Comparison of ENCODE assay signal across 18 cellular contexts in genomic region chr2:168431301-168432024, GRCh38. TPM values are rescaled to one million over a fixed set of nuclear protein-coding genes. Genes with fewer than 3 reads are reported as not detected.
DNase-seq lines count a peak whose midpoint lies in the region; ATAC-seq and TF ChIP-seq lines count a peak whose summit lies in the region.
"Had no signal": no experiment of that assay in that cellular context is flagged by ENCODE, and none has a peak within 500 bp of the region (broad histone marks: within the 10 kb centered on the region; RNA-seq: fewer than 3 reads in every experiment).

No MANE protein-coding gene starts in this region.

- H3K9me3 ChIP-seq in right atrium auricular region = no peaks in the 10 kb centered on the region

- no peak overlapping the region for H3K9ac ChIP-seq in KMS-11

- H3K27ac Mint-ChIP-seq in activated naive CD4-positive, alpha-beta T cell treated with anti-CD3 and anti-CD28 coated beads, Interleukin-2, amount 50 U/mL, for 24 hours = peak overlapping the region; percentile 4
- H3K27ac Mint-ChIP-seq in activated naive CD4-positive, alpha-beta T cell treated with anti-CD3 and anti-CD28 coated beads for 36 hours = no peak overlapping the region
- peak overlapping the region; percentile 73 for H3K27ac Mint-ChIP-seq in activated T-helper 17 cell treated with anti-CD3 and anti-CD28 coated beads, Interleukin-2, amount 50 U/mL, for 72 hours
- H3K27ac Mint-ChIP-seq: CD14-positive monocyte had no signal

- H3K27me3 ChIP-seq in KMS-11 (ENCODE audit: insufficient read depth, low read depth) (no peaks in the 10 kb centered on the region), right atrium auricular region (no peaks in the 10 kb centered on the region)

- H3K27me3 Mint-ChIP-seq in activated naive CD4-positive, alpha-beta T cell treated with anti-CD3 and anti-CD28 coated beads, Interleukin-2, amount 50 U/mL, for 24 hours = no peaks in the 10 kb centered on the region
- H3K27me3 Mint-ChIP-seq in activated naive CD4-positive, alpha-beta T cell treated with anti-CD3 and anti-CD28 coated beads for 36 hours (ENCODE audit: low read depth) = no peaks in the 10 kb centered on the region
- no peaks in the 10 kb centered on the region for H3K27me3 Mint-ChIP-seq in activated T-helper 17 cell treated with anti-CD3 and anti-CD28 coated beads, Interleukin-2, amount 50 U/mL, for 72 hours

- TF ChIP-seq CTCF in KMS-11 (conservative IDR thresholded peaks at IDR 0.05; ENCODE audit: low read depth, low read length) (no peak), omental fat pad (IDR thresholded peaks at IDR 0.05) (no peak), right atrium auricular region (IDR thresholded peaks at IDR 0.05) (no peak)

- H3K9me3 Mint-ChIP-seq in activated naive CD4-positive, alpha-beta T cell treated with anti-CD3 and anti-CD28 coated beads, Interleukin-2, amount 50 U/mL, for 24 hours = no peaks in the 10 kb centered on the region
- H3K9me3 Mint-ChIP-seq in activated naive CD4-positive, alpha-beta T cell treated with anti-CD3 and anti-CD28 coated beads for 36 hours = no peaks in the 10 kb centered on the region
- H3K9me3 Mint-ChIP-seq in activated T-helper 17 cell treated with anti-CD3 and anti-CD28 coated beads, Interleukin-2, amount 50 U/mL, for 72 hours = no peaks in the 10 kb centered on the region
- H3K9me3 Mint-ChIP-seq: CD14-positive monocyte had no signal

- no peak overlapping the region for H3K4me3 Mint-ChIP-seq in activated naive CD4-positive, alpha-beta T cell treated with anti-CD3 and anti-CD28 coated beads, Interleukin-2, amount 50 U/mL, for 24 hours
- no peak overlapping the region for H3K4me3 Mint-ChIP-seq in activated naive CD4-positive, alpha-beta T cell treated with anti-CD3 and anti-CD28 coated beads for 36 hours
- H3K4me3 Mint-ChIP-seq in activated T-helper 17 cell treated with anti-CD3 and anti-CD28 coated beads, Interleukin-2, amount 50 U/mL, for 72 hours = peak overlapping the region; percentile 37
- H3K4me3 Mint-ChIP-seq: CD14-positive monocyte had no signal

- H3K79me2 ChIP-seq in KMS-11 (ENCODE audit: insufficient read depth, low read depth) = no peaks in the 10 kb centered on the region

- no peaks in the 10 kb centered on the region for H4K20me1 ChIP-seq in KMS-11 (ENCODE audit: insufficient read depth)

- DNase-seq in activated naive CD4-positive, alpha-beta T cell treated with anti-CD3 and anti-CD28 coated beads for 36 hours = no peak
- DNase-seq in omental fat pad (ENCODE audit: low spot score) (no peak), right atrium auricular region (ENCODE audit: low spot score) (no peak)
- DNase-seq: DMS79 treated with DMSO at 0.1 percent for 48 hours, GDM1, H7, Kasumi-1, NCI-H1105 treated with DMSO at 0.1 percent for 48 hours, NCI-H187, NCI-H2171, NCI-H510A, SHP77 had no signal

- H3K27ac ChIP-seq in KMS-11 = no peak overlapping the region
- H3K27ac ChIP-seq in right atrium auricular region = no peak overlapping the region

- peak; percentile 36 for ATAC-seq in activated T-helper 17 cell treated with anti-CD3 and anti-CD28 coated beads, Interleukin-2, amount 50 U/mL, for 72 hours (replicated peaks)
- no peak for ATAC-seq in omental fat pad (ENCODE audit: low FRiP score)
- no peak for ATAC-seq in HG02798 (IDR thresholded peaks at IDR 0.05; ENCODE audit: poor library complexity, unreplicated experiment)
- ATAC-seq: HepG2 had no signal

- H3K36me3 ChIP-seq in KMS-11 (ENCODE audit: insufficient read depth) (no peaks in the 10 kb centered on the region), right atrium auricular region (no peaks in the 10 kb centered on the region)

- peaks cover 51% of the 10 kb centered on the region for H3K4me1 Mint-ChIP-seq in activated naive CD4-positive, alpha-beta T cell treated with anti-CD3 and anti-CD28 coated beads, Interleukin-2, amount 50 U/mL, for 24 hours
- peaks cover 41% of the 10 kb centered on the region for H3K4me1 Mint-ChIP-seq in activated naive CD4-positive, alpha-beta T cell treated with anti-CD3 and anti-CD28 coated beads for 36 hours (ENCODE audit: low read depth)
- H3K4me1 Mint-ChIP-seq in activated T-helper 17 cell treated with anti-CD3 and anti-CD28 coated beads, Interleukin-2, amount 50 U/mL, for 72 hours = peaks cover 7% of the 10 kb centered on the region
- H3K4me1 Mint-ChIP-seq: CD14-positive monocyte had no signal

- H3K4me1 ChIP-seq in KMS-11 (ENCODE audit: low read depth, poor library complexity, severe bottlenecking) (peaks cover 48% of the 10 kb centered on the region), right atrium auricular region (no peaks in the 10 kb centered on the region)

- H3K36me3 Mint-ChIP-seq in activated naive CD4-positive, alpha-beta T cell treated with anti-CD3 and anti-CD28 coated beads, Interleukin-2, amount 50 U/mL, for 24 hours = no peaks in the 10 kb centered on the region
- no peaks in the 10 kb centered on the region for H3K36me3 Mint-ChIP-seq in activated naive CD4-positive, alpha-beta T cell treated with anti-CD3 and anti-CD28 coated beads for 36 hours (ENCODE audit: low read depth)
- H3K36me3 Mint-ChIP-seq in activated T-helper 17 cell treated with anti-CD3 and anti-CD28 coated beads, Interleukin-2, amount 50 U/mL, for 72 hours (ENCODE audit: low read depth) = no peaks in the 10 kb centered on the region
- H3K36me3 Mint-ChIP-seq: CD14-positive monocyte had no signal

- intact Hi-C loops in activated naive CD4-positive, alpha-beta T cell treated with anti-CD3 and anti-CD28 coated beads for 36 hours (cut with micrococcal nuclease) = no loop called here

- H2AFZ ChIP-seq in KMS-11 (ENCODE audit: low read depth) = no peak overlapping the region

- H3K4me3 ChIP-seq in KMS-11 (IDR thresholded peaks at IDR 0.05; ENCODE audit: insufficient read depth, low read depth, low read length) (no peak overlapping the region), right atrium auricular region (no peak overlapping the region)

- CTCF ChIA-PET in activated naive CD4-positive, alpha-beta T cell treated with anti-CD3 and anti-CD28 coated beads for 36 hours (lab: Charles Lee) = no interaction called here

- H3K4me2 ChIP-seq in KMS-11 = 0 out of 2 replicates have a peak overlapping the region, but pooled peaks have one; percentile 44

RNA-seq across cellular contexts. Expression of gene CERS6, which starts 24.6 kb away (rescaled TPM):
- total RNA-seq in activated naive CD4-positive, alpha-beta T cell treated with anti-CD3 and anti-CD28 coated beads for 36 hours = 1 to 10 TPM; 9.7 to 10.0 TPM
- total RNA-seq in activated T-helper 17 cell treated with anti-CD3 and anti-CD28 coated beads, Interleukin-2, amount 50 U/mL, for 72 hours = 10 to 100 TPM in 1 of 2 donors, 1 to 10 TPM in 1; 7.7 to 21.5 TPM
- total RNA-seq in omental fat pad (10 to 100 TPM; 25.9 to 57.2 (median 35.8) TPM), right atrium auricular region (10 to 100 TPM; 59.4 to 74.5 TPM)
